23 cellular contexts compared by ENCODE assay signal in genomic region chr12:80848858-80849257, GRCh38.
"Had no signal": no experiment of that assay in that cellular context is flagged by ENCODE, and none has a peak within 500 bp of the region (broad histone marks: within the 10 kb centered on the region; RNA-seq: fewer than 3 reads in every experiment).

No MANE protein-coding gene starts in this region.

- ATAC-seq: activated CD8-positive, alpha-beta T cell treated with anti-CD3 and anti-CD28 coated beads, Interleukin-2, amount 10 ng/mL, durations not matched to agents 7 days and 5 days; esophagus mucosa; left lobe of liver; lower lobe of right lung; sciatic nerve had no signal

- DNase-seq: activated CD4-positive, alpha-beta T cell treated with anti-CD3 and anti-CD28 coated beads, Interleukin-2, amount 50 U/mL, for 1 hour; activated CD4-positive, CD25-positive, alpha-beta regulatory T cell treated with anti-CD3 and anti-CD28 coated beads, Interleukin-2, amount 50 U/mL, for 72 hours; activated CD8-positive, alpha-beta T cell treated with anti-CD3 and anti-CD28 coated beads, Interleukin-2, amount 10 ng/mL, durations not matched to agents 7 days and 5 days; activated gamma-delta T cell; anterior cingulate cortex; brain microvascular endothelial cell; caudate nucleus; dermis blood vessel endothelial cell; effector CD8-positive, alpha-beta T cell; foreskin melanocyte; immature natural killer cell; lower lobe of right lung; naive B cell; occipital lobe; posterior cingulate gyrus; stimulated activated CD4-positive, alpha-beta T cell treated with anti-CD3 and anti-CD28 coated beads, Interleukin-2, amount 100 ng/mL, for 48 hours; stimulated activated naive CD4-positive, alpha-beta T cell; WERI-Rb-1 had no signal

- H3K27ac ChIP-seq: brain microvascular endothelial cell, lower lobe of right lung, thoracic aorta, vagina, WERI-Rb-1 had no signal

- H3K27me3 ChIP-seq: brain microvascular endothelial cell, vagina had no signal

- H3K9me3 ChIP-seq: lower lobe of right lung, thoracic aorta, vagina had no signal

- H3K4me1 ChIP-seq: lower lobe of right lung, vagina had no signal

- H3K4me3 ChIP-seq: lower lobe of right lung, thoracic aorta, vagina had no signal

- H3K36me3 ChIP-seq: brain microvascular endothelial cell, lower lobe of right lung, thoracic aorta, vagina, WERI-Rb-1 had no signal
